ENCODE assay signal across 8 cellular contexts in genomic region chr11:96235725-96236124, GRCh38.
A peak's percentile ranks its signal among the peaks of the same experiment; 100 is the strongest.
DNase-seq lines count a peak whose midpoint lies in the region; ATAC-seq, FAIRE-seq and TF ChIP-seq lines count a peak whose summit lies in the region.

No MANE protein-coding gene starts in this region.

- POLR2A ChIA-PET in naive thymus-derived CD4-positive, alpha-beta T cell (lab: Charles Lee), result interaction anchor here (1.0 to 1.2 kb wide), 2 partner anchors 24 to 180 kb away, joined by 3 to 5 read pairs; no protein-coding TSS in a partner anchor

- peak; percentile 92 for ATAC-seq in GM21619 (IDR thresholded peaks at IDR 0.05; ENCODE audit: unreplicated experiment)
- peak; percentile 57 for ATAC-seq in naive thymus-derived CD4-positive, alpha-beta T cell
- ATAC-seq in HG03354 (IDR thresholded peaks at IDR 0.05; ENCODE audit: poor library complexity, severe bottlenecking, unreplicated experiment), result no peak

- peaks cover 0 to 53% of the 10 kb centered on the region in 2 donors for H3K4me1 ChIP-seq in naive thymus-derived CD4-positive, alpha-beta T cell (ENCODE audit: control insufficient read depth in 2 of 2, insufficient read depth in 2 of 2, low read length in 2 of 2)
- H3K4me1 ChIP-seq in stomach (peaks cover 13 to 30% (median 23%) of the 10 kb centered on the region in 4 donors), small intestine (ENCODE audit: control insufficient read depth in 2 of 2, insufficient read depth in 1 of 2, low read depth in 1 of 2, low read length in 1 of 2) (peaks cover 0 to 4% of the 10 kb centered on the region in 2 donors)

- DNase-seq in GM13977 (ENCODE audit: low spot score) (peak; percentile 44), OCI-M1 (lab: John Stamatoyannopoulos, UW) (peak; percentile 35), NK-92 (lab: John Stamatoyannopoulos, UW; ENCODE audit: unreplicated experiment) (no peak), stomach (no peak), small intestine (no peak)
- peak in 1 of 9 donors; percentile 64 for DNase-seq in naive thymus-derived CD4-positive, alpha-beta T cell

- H3K4me1 Mint-ChIP-seq in naive thymus-derived CD4-positive, alpha-beta T cell, result peaks cover 20 to 40% (median 28%) of the 10 kb centered on the region in 7 donors

- H3K27me3 Mint-ChIP-seq in naive thymus-derived CD4-positive, alpha-beta T cell, result no peaks in the 10 kb centered on the region

- CTCF ChIA-PET in naive thymus-derived CD4-positive, alpha-beta T cell (lab: Charles Lee), result interaction anchor here (3.8 kb wide), 1 partner anchor 107 kb away, joined by 21 read pairs; the partner anchor contains the start of gene MAML2

- peaks cover 3 to 28% (median 19%) of the 10 kb centered on the region in 5 donors for H3K36me3 Mint-ChIP-seq in naive thymus-derived CD4-positive, alpha-beta T cell

- H3K36me3 ChIP-seq in naive thymus-derived CD4-positive, alpha-beta T cell (ENCODE audit: control insufficient read depth in 2 of 3, insufficient read depth in 3 of 3, low read length in 3 of 3), result peaks cover 0 to 6% (median 0%) of the 10 kb centered on the region in 3 experiments
- no peaks in the 10 kb centered on the region for H3K36me3 ChIP-seq in stomach
- H3K36me3 ChIP-seq in small intestine (ENCODE audit: control insufficient read depth in 2 of 2, insufficient read depth in 2 of 2, low read length in 2 of 2), result no peaks in the 10 kb centered on the region

- no peak for TF ChIP-seq POLR2A in stomach (IDR thresholded peaks at IDR 0.05)

- H3K4me3 Mint-ChIP-seq in naive thymus-derived CD4-positive, alpha-beta T cell, result peak overlapping the region in 8 of 10 donors; percentile 9 to 70 (median 39)

- no peaks in the 10 kb centered on the region for H3K9me3 ChIP-seq in naive thymus-derived CD4-positive, alpha-beta T cell (ENCODE audit: control insufficient read depth in 2 of 3, low read length in 3 of 3)
- H3K9me3 ChIP-seq in stomach (no peaks in the 10 kb centered on the region), small intestine (ENCODE audit: control insufficient read depth, low read depth) (no peaks in the 10 kb centered on the region)

- WGBS in stomach, 5 donors, result 73 to 77% (median 76%) methylated on average over 4 of the region's 4 CpGs
- WGBS in small intestine, 3 donors, result 66 to 90% (median 77%) methylated on average over 4 of the region's 4 CpGs

- H3K27ac ChIP-seq in naive thymus-derived CD4-positive, alpha-beta T cell (ENCODE audit: low read depth, low read length), result peak overlapping the region; percentile 6
- H3K27ac ChIP-seq in stomach (peak overlapping the region in 1 of 5 donors; percentile 64), small intestine (ENCODE audit: low read depth in 1 of 2, low read length in 1 of 2) (no peak overlapping the region)

- in situ Hi-C loops in GM13977 (cut with MboI; ENCODE audit: low pct_unique_long_range_greater_than_20kb, low sequenced_read_pairs, unreplicated experiment), result no loop called here

- H3K27me3 ChIP-seq in naive thymus-derived CD4-positive, alpha-beta T cell (ENCODE audit: control insufficient read depth in 2 of 2, insufficient read depth in 2 of 2, low read length in 2 of 2), result no peaks in the 10 kb centered on the region
- H3K27me3 ChIP-seq in stomach (no peaks in the 10 kb centered on the region), small intestine (ENCODE audit: control insufficient read depth in 2 of 2, insufficient read depth in 2 of 2, low read length in 2 of 2) (no peaks in the 10 kb centered on the region)

- no peak for TF ChIP-seq EP300 in stomach (IDR thresholded peaks at IDR 0.05)

- H3K9me3 Mint-ChIP-seq in naive thymus-derived CD4-positive, alpha-beta T cell, result peaks cover 0 to 1% (median 0%) of the 10 kb centered on the region in 11 donors

- peak overlapping the region in 6 of 9 donors; percentile 38 to 83 (median 64) for H3K27ac Mint-ChIP-seq in naive thymus-derived CD4-positive, alpha-beta T cell

- H3K4me3 ChIP-seq in naive thymus-derived CD4-positive, alpha-beta T cell (ENCODE audit: low read length), result no peak overlapping the region
- H3K4me3 ChIP-seq in stomach, result no peak overlapping the region
- no peak overlapping the region for H3K4me3 ChIP-seq in small intestine (ENCODE audit: low read depth in 1 of 2, low read length in 2 of 2)

- no peak for FAIRE-seq in small intestine (lab: Jason Lieb, UNC)

- TF ChIP-seq CTCF in GM13977 (IDR thresholded peaks at IDR 0.05; ENCODE audit: extremely low read depth, insufficient read depth, missing control alignments) (no peak), stomach (IDR thresholded peaks at IDR 0.05) (no peak)

- intact Hi-C loops in naive thymus-derived CD4-positive, alpha-beta T cell (cut with micrococcal nuclease), result loop anchor here (1.0 to 5.0 kb wide), 6 partner anchors 7 to 152 kb away; partner anchors contain the start of gene CCDC82 (in 2 of the 2)
- intact Hi-C loops in stomach (cut with DNase I; ENCODE audit: low total_unique reads), result no loop called here

Comparison
In these comparisons a context has a peak if more than half of its experiments do, and no peak if none do; other contexts are left out.
1. DNase-seq: peak in GM13977 (single experiment) and OCI-M1 (single experiment); none in NK-92 (single experiment), stomach (single experiment) and small intestine (single experiment).